8 cellular contexts compared by ENCODE assay signal in genomic region chr9:78201158-78201777, GRCh38. TPM values are rescaled to one million over a fixed set of nuclear protein-coding genes. Genes with fewer than 3 reads are reported as not detected.
DNase-seq lines count a peak whose midpoint lies in the region; ATAC-seq and TF ChIP-seq lines count a peak whose summit lies in the region.
"Not testable (repeated sequence)": the region's sequence is repeated elsewhere in the genome, so short reads cannot be mapped to it uniquely, and the experiment has no call there.

No MANE protein-coding gene starts in this region.

- H3K27ac Mint-ChIP-seq in IgD-negative memory B cell: peak overlapping the region; percentile 66 to 90 (median 87)
- H3K27ac Mint-ChIP-seq in activated CD8-positive, alpha-beta memory T cell treated with anti-CD3 and anti-CD28 coated beads, Interleukin-2, amount 10 ng/mL, durations not matched to agents 7 days and 5 days: peak overlapping the region; percentile 58
- H3K27ac Mint-ChIP-seq in natural killer cell treated with Interleukin-12 subunit alpha and Interleukin-12 subunit beta and Interleukin-15 and Interleukin-18, amount 100 ng/mL, for 72 hours: peak overlapping the region in 1 of 2 donors; percentile 75

- H3K27me3 ChIP-seq in GM06990 (replicated peaks; ENCODE audit: control insufficient read depth, insufficient read depth, low read length): not testable (repeated sequence)

- peaks cover 4 to 43% (median 38%) of the 10 kb centered on the region in 3 donors for H3K9me3 Mint-ChIP-seq in IgD-negative memory B cell
- H3K9me3 Mint-ChIP-seq in activated CD8-positive, alpha-beta memory T cell treated with anti-CD3 and anti-CD28 coated beads, Interleukin-2, amount 10 ng/mL, durations not matched to agents 7 days and 5 days (ENCODE audit: low read depth): not testable (repeated sequence)
- peaks cover 19% of the 10 kb centered on the region for H3K9me3 Mint-ChIP-seq in natural killer cell treated with Interleukin-12 subunit alpha and Interleukin-12 subunit beta and Interleukin-15 and Interleukin-18, amount 100 ng/mL, for 72 hours

- peak; percentile 21 for DNase-seq in GM06990 (ENCODE audit: extremely low read depth, insufficient read length)
- peak; percentile 55 for DNase-seq in RPMI8226
- peak; percentile 86 for DNase-seq in activated CD8-positive, alpha-beta memory T cell treated with anti-CD3 and anti-CD28 coated beads, Interleukin-2, amount 10 ng/mL, durations not matched to agents 7 days and 5 days
- DNase-seq in choroid plexus epithelial cell (ENCODE audit: low read depth): peak; percentile 31
- DNase-seq in natural killer cell treated with Interleukin-12 subunit alpha and Interleukin-12 subunit beta and Interleukin-15 and Interleukin-18, amount 100 ng/mL, for 72 hours (ENCODE audit: low spot score): not testable (repeated sequence)
- peak; percentile 22 to 28 for DNase-seq in stimulated activated CD8-positive, alpha-beta memory T cell treated with anti-CD3 and anti-CD28 coated beads, Interleukin-7, amount 100 ng/mL, for 48 hours (ENCODE audit: extremely low read depth in 1 of 2, low read depth in 1 of 2)

- H3K4me3 ChIP-seq in GM06990 (replicated peaks; ENCODE audit: low read depth, low read length); choroid plexus epithelial cell (ENCODE audit: low read depth, low read length): not testable (repeated sequence)

- H3K36me3 Mint-ChIP-seq in IgD-negative memory B cell: peaks cover 11% of the 10 kb centered on the region
- H3K36me3 Mint-ChIP-seq in activated CD8-positive, alpha-beta memory T cell treated with anti-CD3 and anti-CD28 coated beads, Interleukin-2, amount 10 ng/mL, durations not matched to agents 7 days and 5 days: peaks cover 13% of the 10 kb centered on the region
- peaks cover 35% of the 10 kb centered on the region for H3K36me3 Mint-ChIP-seq in natural killer cell treated with Interleukin-12 subunit alpha and Interleukin-12 subunit beta and Interleukin-15 and Interleukin-18, amount 100 ng/mL, for 72 hours

- H3K36me3 ChIP-seq in GM06990 (ENCODE audit: control insufficient read depth, insufficient read depth, low read length): not testable (repeated sequence)

- CTCF ChIA-PET in activated CD8-positive, alpha-beta memory T cell treated with anti-CD3 and anti-CD28 coated beads, Interleukin-2, amount 10 ng/mL, durations not matched to agents 7 days and 5 days (lab: Charles Lee): interaction anchor here (0.8 to 1.6 kb wide), 7 partner anchors 9 to 224 kb away, joined by 3 to 6 read pairs (median 3); partner anchors contain the start of gene PSAT1

- peak overlapping the region in 2 of 4 donors; percentile 77 to 85 for H3K4me3 Mint-ChIP-seq in IgD-negative memory B cell
- H3K4me3 Mint-ChIP-seq in activated CD8-positive, alpha-beta memory T cell treated with anti-CD3 and anti-CD28 coated beads, Interleukin-2, amount 10 ng/mL, durations not matched to agents 7 days and 5 days: peak overlapping the region; percentile 36
- H3K4me3 Mint-ChIP-seq in natural killer cell treated with Interleukin-12 subunit alpha and Interleukin-12 subunit beta and Interleukin-15 and Interleukin-18, amount 100 ng/mL, for 72 hours: peak overlapping the region; percentile 36

- H3K4me1 Mint-ChIP-seq in IgD-negative memory B cell: peaks cover 22 to 42% (median 38%) of the 10 kb centered on the region in 3 donors
- peaks cover 23% of the 10 kb centered on the region for H3K4me1 Mint-ChIP-seq in activated CD8-positive, alpha-beta memory T cell treated with anti-CD3 and anti-CD28 coated beads, Interleukin-2, amount 10 ng/mL, durations not matched to agents 7 days and 5 days
- peaks cover 17 to 20% of the 10 kb centered on the region in 2 donors for H3K4me1 Mint-ChIP-seq in natural killer cell treated with Interleukin-12 subunit alpha and Interleukin-12 subunit beta and Interleukin-15 and Interleukin-18, amount 100 ng/mL, for 72 hours (ENCODE audit: low read depth in 2 of 2)

- not testable (repeated sequence) for H3K27me3 Mint-ChIP-seq in IgD-negative memory B cell; activated CD8-positive, alpha-beta memory T cell treated with anti-CD3 and anti-CD28 coated beads, Interleukin-2, amount 10 ng/mL, durations not matched to agents 7 days and 5 days; natural killer cell treated with Interleukin-12 subunit alpha and Interleukin-12 subunit beta and Interleukin-15 and Interleukin-18, amount 100 ng/mL, for 72 hours

- TF ChIP-seq CTCF in GM06990 (IDR thresholded peaks at IDR 0.05; ENCODE audit: insufficient read depth, low read length, poor library complexity, severe bottlenecking); choroid plexus epithelial cell (conservative IDR thresholded peaks at IDR 0.05; ENCODE audit: low read depth, low read length): not testable (repeated sequence)

- peak; percentile 89 for ATAC-seq in GM21825 (IDR thresholded peaks at IDR 0.05; ENCODE audit: unreplicated experiment)
- ATAC-seq in activated CD8-positive, alpha-beta memory T cell treated with anti-CD3 and anti-CD28 coated beads, Interleukin-2, amount 10 ng/mL, durations not matched to agents 7 days and 5 days: peak; percentile 69
- ATAC-seq in natural killer cell treated with Interleukin-12 subunit alpha and Interleukin-12 subunit beta and Interleukin-15 and Interleukin-18, amount 100 ng/mL, for 72 hours: peak; percentile 62 to 65

RNA-seq across cellular contexts. Expression of gene CEP78, which starts 34.6 kb away (rescaled TPM):
- polyA plus RNA-seq in IgD-negative memory B cell: 12.3 TPM
- 10 to 100 TPM; 44.4 to 54.0 TPM for total RNA-seq in activated CD8-positive, alpha-beta memory T cell treated with anti-CD3 and anti-CD28 coated beads, Interleukin-2, amount 10 ng/mL, durations not matched to agents 7 days and 5 days
- total RNA-seq in natural killer cell treated with Interleukin-12 subunit alpha and Interleukin-12 subunit beta and Interleukin-15 and Interleukin-18, amount 100 ng/mL, for 72 hours: 10 to 100 TPM; 39.8 to 56.4 TPM
